ENCODE assay signal across 2 cellular contexts in the genomic region with DNA sequence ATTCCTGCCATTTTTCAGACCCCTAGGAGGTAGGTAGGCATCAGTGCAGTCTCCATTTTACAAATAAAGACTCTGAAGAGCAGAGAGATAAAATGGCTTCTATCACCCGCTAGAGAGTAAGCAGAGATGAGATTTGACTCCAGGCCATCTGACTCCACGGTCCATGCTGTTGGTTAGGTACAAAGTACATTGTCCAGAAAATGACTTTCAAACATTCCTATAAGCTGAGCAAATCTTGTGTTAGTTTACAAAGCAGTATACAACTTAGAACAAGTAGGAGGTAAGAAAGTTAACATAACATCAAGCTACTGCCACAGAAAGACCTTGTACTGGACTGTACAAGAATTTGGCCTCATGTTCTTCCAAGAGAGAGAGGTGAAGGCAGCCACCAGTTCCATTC.
A peak's percentile ranks its signal among the peaks of the same experiment; 100 is the strongest.
TF ChIP-seq lines count a peak whose summit lies in the region.

No MANE protein-coding gene starts in this region.

TF ChIP-seq in IMR-90, 13 proteins besides CTCF, POLR2A, EP300 and RAD21:
- TF ChIP-seq RCOR1 (IDR thresholded peaks at IDR 0.05; ENCODE audit: insufficient replicate concordance, low read length) = no peak
- no peak for TF ChIP-seq BHLHE40 (IDR thresholded peaks at IDR 0.05; ENCODE audit: low read depth, low read length)
- TF ChIP-seq RFX5 (IDR thresholded peaks at IDR 0.05; ENCODE audit: low read depth, low read length) = no peak
- no peak for TF ChIP-seq NFE2L2 (IDR thresholded peaks at IDR 0.05; ENCODE audit: low read depth, low read length)
- TF ChIP-seq CEBPB (IDR thresholded peaks at IDR 0.05; ENCODE audit: low read depth, low read length) = no peak
- TF ChIP-seq, protein P1, sequence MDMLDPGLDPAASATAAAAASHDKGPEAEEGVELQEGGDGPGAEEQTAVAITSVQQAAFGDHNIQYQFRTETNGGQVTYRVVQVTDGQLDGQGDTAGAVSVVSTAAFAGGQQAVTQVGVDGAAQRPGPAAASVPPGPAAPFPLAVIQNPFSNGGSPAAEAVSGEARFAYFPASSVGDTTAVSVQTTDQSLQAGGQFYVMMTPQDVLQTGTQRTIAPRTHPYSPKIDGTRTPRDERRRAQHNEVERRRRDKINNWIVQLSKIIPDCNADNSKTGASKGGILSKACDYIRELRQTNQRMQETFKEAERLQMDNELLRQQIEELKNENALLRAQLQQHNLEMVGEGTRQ (IDR thresholded peaks at IDR 0.05; ENCODE audit: low read depth, low read length) = no peak
- TF ChIP-seq SMC3 (IDR thresholded peaks at IDR 0.05; ENCODE audit: low read depth, low read length) = no peak
- no peak for TF ChIP-seq MAZ (IDR thresholded peaks at IDR 0.05; ENCODE audit: borderline replicate concordance, low read depth, low read length)
- no peak for TF ChIP-seq MXI1 (IDR thresholded peaks at IDR 0.05; ENCODE audit: borderline replicate concordance, low read depth, low read length)
- TF ChIP-seq, protein P2, sequence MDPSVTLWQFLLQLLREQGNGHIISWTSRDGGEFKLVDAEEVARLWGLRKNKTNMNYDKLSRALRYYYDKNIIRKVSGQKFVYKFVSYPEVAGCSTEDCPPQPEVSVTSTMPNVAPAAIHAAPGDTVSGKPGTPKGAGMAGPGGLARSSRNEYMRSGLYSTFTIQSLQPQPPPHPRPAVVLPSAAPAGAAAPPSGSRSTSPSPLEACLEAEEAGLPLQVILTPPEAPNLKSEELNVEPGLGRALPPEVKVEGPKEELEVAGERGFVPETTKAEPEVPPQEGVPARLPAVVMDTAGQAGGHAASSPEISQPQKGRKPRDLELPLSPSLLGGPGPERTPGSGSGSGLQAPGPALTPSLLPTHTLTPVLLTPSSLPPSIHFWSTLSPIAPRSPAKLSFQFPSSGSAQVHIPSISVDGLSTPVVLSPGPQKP (IDR thresholded peaks at IDR 0.05; ENCODE audit: borderline replicate concordance, low read depth, low read length) = no peak
- TF ChIP-seq FOS (IDR thresholded peaks at IDR 0.05; ENCODE audit: low read depth, low read length) = no peak
- TF ChIP-seq CHD1 (IDR thresholded peaks at IDR 0.05; ENCODE audit: low read depth, low read length) = no peak
- no peak for TF ChIP-seq MAFK (IDR thresholded peaks at IDR 0.05; ENCODE audit: low read depth, low read length)

TF ChIP-seq in K562, 482 proteins besides CTCF, POLR2A, EP300 and RAD21:
- TF ChIP-seq KAT8 (IDR thresholded peaks at IDR 0.05; ENCODE audit: low read depth) = peak; percentile 86
- TF ChIP-seq YY1 (IDR thresholded peaks at IDR 0.05; ENCODE audit: borderline replicate concordance in 1 of 3, control insufficient read depth in 1 of 3, extremely low read depth in 1 of 3, insufficient read depth in 3 of 3, insufficient read length in 1 of 3, insufficient replicate concordance in 2 of 3, low read depth in 1 of 3, low read length in 2 of 3) = peak in 2 of 3 experiments; percentile 19 to 87
- TF ChIP-seq TAF9B (IDR thresholded peaks at IDR 0.05; ENCODE audit: partially characterized antibody) = no peak
- TF ChIP-seq, protein P3, sequence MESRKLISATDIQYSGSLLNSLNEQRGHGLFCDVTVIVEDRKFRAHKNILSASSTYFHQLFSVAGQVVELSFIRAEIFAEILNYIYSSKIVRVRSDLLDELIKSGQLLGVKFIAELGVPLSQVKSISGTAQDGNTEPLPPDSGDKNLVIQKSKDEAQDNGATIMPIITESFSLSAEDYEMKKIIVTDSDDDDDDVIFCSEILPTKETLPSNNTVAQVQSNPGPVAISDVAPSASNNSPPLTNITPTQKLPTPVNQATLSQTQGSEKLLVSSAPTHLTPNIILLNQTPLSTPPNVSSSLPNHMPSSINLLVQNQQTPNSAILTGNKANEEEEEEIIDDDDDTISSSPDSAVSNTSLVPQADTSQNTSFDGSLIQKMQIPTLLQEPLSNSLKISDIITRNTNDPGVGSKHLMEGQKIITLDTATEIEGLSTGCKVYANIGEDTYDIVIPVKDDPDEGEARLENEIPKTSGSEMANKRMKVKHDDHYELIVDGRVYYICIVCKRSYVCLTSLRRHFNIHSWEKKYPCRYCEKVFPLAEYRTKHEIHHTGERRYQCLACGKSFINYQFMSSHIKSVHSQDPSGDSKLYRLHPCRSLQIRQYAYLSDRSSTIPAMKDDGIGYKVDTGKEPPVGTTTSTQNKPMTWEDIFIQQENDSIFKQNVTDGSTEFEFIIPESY (CRISPR knock-in tag; IDR thresholded peaks at IDR 0.05) = peak; percentile 45; the same call in 1 of the 2 replicates
- TF ChIP-seq TEAD4 (IDR thresholded peaks at IDR 0.05; ENCODE audit: low read length) = peak; percentile 47; the same call in 1 of the 2 replicates
- no peak for TF ChIP-seq TEAD4 (CRISPR knock-in tag; IDR thresholded peaks at IDR 0.05; ENCODE audit: borderline replicate concordance)
